Comparison of ENCODE assay signal across 24 cellular contexts in the genomic region with DNA sequence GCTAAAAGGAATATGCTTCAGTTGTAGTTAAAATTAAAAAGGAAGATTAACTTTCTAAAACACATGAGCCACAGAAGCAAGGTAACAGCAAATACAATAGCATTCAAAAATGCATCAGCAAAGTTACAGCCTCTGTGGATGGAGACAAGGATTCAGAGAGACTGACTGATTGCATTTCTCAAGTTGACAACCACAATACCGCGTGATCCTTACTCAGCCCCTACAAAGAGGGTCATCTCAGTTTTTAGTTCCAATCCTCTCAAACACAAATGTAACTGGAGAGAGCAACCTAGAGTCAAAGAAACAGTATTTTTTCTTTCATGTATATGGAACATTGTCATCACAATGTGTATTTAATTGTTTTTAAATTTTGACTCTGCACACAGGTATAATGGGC. TPM values are rescaled to one million over a fixed set of nuclear protein-coding genes. Genes with fewer than 3 reads are reported as not detected.
DNase-seq lines count a peak whose midpoint lies in the region; ATAC-seq, FAIRE-seq and TF ChIP-seq lines count a peak whose summit lies in the region.
"Had no signal": no experiment of that assay in that cellular context is flagged by ENCODE, and none has a peak within 500 bp of the region (broad histone marks: within the 10 kb centered on the region; RNA-seq: fewer than 3 reads in every experiment).

No MANE protein-coding gene starts in this region.

- no peak overlapping the region for H3K4me3 Mint-ChIP-seq in activated CD4-positive, alpha-beta T cell treated with anti-CD3 and anti-CD28 coated beads for 36 hours
- H3K4me3 Mint-ChIP-seq in activated B cell treated with CpG ODN at 0.5 μM for 24 hours = peak overlapping the region; percentile 8
- peak overlapping the region in 4 of 10 donors; percentile 13 to 45 (median 28) for H3K4me3 Mint-ChIP-seq in naive thymus-derived CD8-positive, alpha-beta T cell
- H3K4me3 Mint-ChIP-seq: activated CD4-positive, alpha-beta T cell treated with anti-CD3 and anti-CD28 coated beads, Interleukin-2, amount 10 ng/mL, durations not matched to agents 24 days and 14 days; stimulated activated naive CD8-positive, alpha-beta T cell treated with anti-CD3 and anti-CD28 coated beads, Interleukin-15, amount 100 ng/mL, for 72 hours had no signal

- intact Hi-C loops in activated CD4-positive, alpha-beta T cell treated with anti-CD3 and anti-CD28 coated beads for 36 hours (cut with DNase I, micrococcal nuclease) = no loop called here
- intact Hi-C loops in activated B cell treated with CpG ODN at 0.5 μM for 24 hours (cut with micrococcal nuclease) = loop anchor here (1.0 to 10.0 kb wide), 3 partner anchors 44 to 811 kb away; partner anchors contain the start of gene TAPT1
- intact Hi-C loops in transverse colon (cut with DNase I; ENCODE audit: low total_unique reads) = no loop called here
- intact Hi-C loops in mucosa of descending colon (cut with DNase I, micrococcal nuclease) = no loop called here

- no peaks in the 10 kb centered on the region for H3K27me3 ChIP-seq in transverse colon
- H3K27me3 ChIP-seq: adrenal gland, pancreas, upper lobe of right lung had no signal

- H3K4me1 ChIP-seq in transverse colon (peaks cover 3 to 31% (median 15%) of the 10 kb centered on the region in 4 donors), mucosa of descending colon (ENCODE audit: low read depth) (peaks cover 6% of the 10 kb centered on the region)
- H3K4me1 ChIP-seq: pancreas had no signal

- ATAC-seq in activated CD4-positive, alpha-beta T cell treated with anti-CD3 and anti-CD28 coated beads for 36 hours = peak; percentile 50
- no peak for ATAC-seq in activated B cell treated with CpG ODN at 0.5 μM for 24 hours (ENCODE audit: low read depth)
- no peak for ATAC-seq in naive thymus-derived CD8-positive, alpha-beta T cell
- ATAC-seq in mucosa of descending colon = no peak
- ATAC-seq: stimulated activated naive CD8-positive, alpha-beta T cell treated with anti-CD3 and anti-CD28 coated beads, Interleukin-15, amount 100 ng/mL, for 72 hours; upper lobe of right lung had no signal

- no peaks in the 10 kb centered on the region for H3K9me3 Mint-ChIP-seq in activated CD4-positive, alpha-beta T cell treated with anti-CD3 and anti-CD28 coated beads for 36 hours (ENCODE audit: low read depth)
- H3K9me3 Mint-ChIP-seq in activated B cell treated with CpG ODN at 0.5 μM for 24 hours = no peaks in the 10 kb centered on the region
- H3K9me3 Mint-ChIP-seq in naive thymus-derived CD8-positive, alpha-beta T cell = peaks cover 0 to 4% (median 0%) of the 10 kb centered on the region in 9 donors

- H3K36me3 Mint-ChIP-seq in activated CD4-positive, alpha-beta T cell treated with anti-CD3 and anti-CD28 coated beads for 36 hours (ENCODE audit: low read depth) = no peaks in the 10 kb centered on the region
- H3K36me3 Mint-ChIP-seq in activated B cell treated with CpG ODN at 0.5 μM for 24 hours (ENCODE audit: low read depth) = no peaks in the 10 kb centered on the region
- H3K36me3 Mint-ChIP-seq in naive thymus-derived CD8-positive, alpha-beta T cell = no peaks in the 10 kb centered on the region

- no peak for TF ChIP-seq POLR2A in transverse colon (IDR thresholded peaks at IDR 0.05)

- H3K4me1 Mint-ChIP-seq in activated CD4-positive, alpha-beta T cell treated with anti-CD3 and anti-CD28 coated beads for 36 hours = peaks cover 44% of the 10 kb centered on the region
- H3K4me1 Mint-ChIP-seq in activated B cell treated with CpG ODN at 0.5 μM for 24 hours = peaks cover 85% of the 10 kb centered on the region
- peaks cover 29 to 81% (median 55%) of the 10 kb centered on the region in 4 donors for H3K4me1 Mint-ChIP-seq in naive thymus-derived CD8-positive, alpha-beta T cell

- H3K36me3 ChIP-seq in transverse colon (no peaks in the 10 kb centered on the region), mucosa of descending colon (ENCODE audit: low read depth) (no peaks in the 10 kb centered on the region)
- H3K36me3 ChIP-seq: adrenal gland, pancreas, upper lobe of right lung had no signal

- H3K4me3 ChIP-seq in transverse colon = no peak overlapping the region
- H3K4me3 ChIP-seq in mucosa of descending colon = no peak overlapping the region
- H3K4me3 ChIP-seq: adrenal gland, lung, pancreas, upper lobe of right lung had no signal

- CTCF ChIA-PET in activated CD4-positive, alpha-beta T cell treated with anti-CD3 and anti-CD28 coated beads for 36 hours (lab: Charles Lee) = interaction anchor here (0.9 kb wide), 1 partner anchor 17 kb away, joined by 3 read pairs; no protein-coding TSS in a partner anchor
- CTCF ChIA-PET in activated B cell treated with CpG ODN at 0.5 μM for 24 hours (lab: Charles Lee) = interaction anchor here (1.1 to 1.5 kb wide), 2 partner anchors 13 to 14 kb away, joined by 3 read pairs; no protein-coding TSS in a partner anchor

- no peak for DNase-seq in activated CD4-positive, alpha-beta T cell treated with anti-CD3 and anti-CD28 coated beads for 36 hours
- DNase-seq in activated CD4-positive, alpha-beta T cell treated with anti-CD3 and anti-CD28 coated beads for 1 hour = no peak
- DNase-seq in activated B cell treated with CpG ODN at 0.5 μM for 24 hours = no peak
- DNase-seq in naive thymus-derived CD8-positive, alpha-beta T cell = no peak
- DNase-seq in transverse colon = no peak
- DNase-seq in mucosa of descending colon = no peak
- no peak for DNase-seq in iPS-NIHi7 (ENCODE audit: extremely low spot score)
- DNase-seq in GM19239 (ENCODE audit: insufficient read length, low spot score) = no peak
- DNase-seq: 8988T; activated CD4-positive, alpha-beta T cell treated with anti-CD3 and anti-CD28 coated beads, Interleukin-2, amount 10 ng/mL, durations not matched to agents 24 days and 14 days; activated effector memory CD4-positive, alpha-beta T cell treated with Interleukin-2 at 50 U/mL for 16 hours; adrenal gland; dermis blood vessel endothelial cell; islet precursor cell; NCI-H1105 treated with DMSO at 0.1 percent for 48 hours; NCI-H524 treated with DMSO at 0.1 percent for 48 hours; pancreas; right cardiac atrium; stimulated activated naive CD8-positive, alpha-beta T cell treated with anti-CD3 and anti-CD28 coated beads, Interleukin-15, amount 100 ng/mL, for 72 hours; upper lobe of right lung had no signal

- no peak for FAIRE-seq in GM19239 (lab: Jason Lieb, UNC)
- FAIRE-seq: GM18507, HTR-8/SVneo, pancreas had no signal

- WGBS in transverse colon (ENCODE audit: low coverage in 1 of 2), 2 donors = 72 to 77% methylated on average over 2 of the region's 2 CpGs

- no peak overlapping the region for H3K27ac Mint-ChIP-seq in activated CD4-positive, alpha-beta T cell treated with anti-CD3 and anti-CD28 coated beads for 36 hours
- peak overlapping the region; percentile 63 for H3K27ac Mint-ChIP-seq in activated B cell treated with CpG ODN at 0.5 μM for 24 hours
- H3K27ac Mint-ChIP-seq in naive thymus-derived CD8-positive, alpha-beta T cell = peak overlapping the region in 8 of 10 donors; percentile 13 to 91 (median 82)
- H3K27ac Mint-ChIP-seq: activated CD4-positive, alpha-beta T cell treated with anti-CD3 and anti-CD28 coated beads, Interleukin-2, amount 10 ng/mL, durations not matched to agents 24 days and 14 days; stimulated activated naive CD8-positive, alpha-beta T cell treated with anti-CD3 and anti-CD28 coated beads, Interleukin-15, amount 100 ng/mL, for 72 hours had no signal

- in situ Hi-C loops in transverse colon (cut with MboI; ENCODE audit: low pct_ligation_motif_present in 1 of 4, low pct_unique_long_range_greater_than_20kb in 1 of 4, low sequenced_read_pairs in 3 of 4) = no loop called here

- H3K9me3 ChIP-seq in transverse colon (no peaks in the 10 kb centered on the region), mucosa of descending colon (no peaks in the 10 kb centered on the region)
- H3K9me3 ChIP-seq: adrenal gland, pancreas, upper lobe of right lung had no signal

- TF ChIP-seq CTCF in activated B cell treated with CpG ODN at 0.5 μM for 24 hours (IDR thresholded peaks at IDR 0.05) (no peak), transverse colon (IDR thresholded peaks at IDR 0.05) (no peak), mucosa of descending colon (IDR thresholded peaks at IDR 0.05) (no peak)

- H3K27ac ChIP-seq in transverse colon = peak overlapping the region; percentile 41 to 72 (median 58)
- H3K27ac ChIP-seq: pancreas, upper lobe of right lung had no signal

- POLR2A ChIA-PET in activated CD4-positive, alpha-beta T cell treated with anti-CD3 and anti-CD28 coated beads for 36 hours (lab: Charles Lee) = no interaction called here
- POLR2A ChIA-PET in activated B cell treated with CpG ODN at 0.5 μM for 24 hours (lab: Charles Lee) = interaction anchor here (0.7 kb wide), 1 partner anchor 163 kb away, joined by 5 read pairs; no protein-coding TSS in a partner anchor
- POLR2A ChIA-PET in naive thymus-derived CD8-positive, alpha-beta T cell (lab: Charles Lee) = no interaction called here

- no peaks in the 10 kb centered on the region for H3K27me3 Mint-ChIP-seq in activated CD4-positive, alpha-beta T cell treated with anti-CD3 and anti-CD28 coated beads for 36 hours
- no peaks in the 10 kb centered on the region for H3K27me3 Mint-ChIP-seq in activated B cell treated with CpG ODN at 0.5 μM for 24 hours
- H3K27me3 Mint-ChIP-seq in naive thymus-derived CD8-positive, alpha-beta T cell = no peaks in the 10 kb centered on the region
- H3K27me3 Mint-ChIP-seq: activated CD4-positive, alpha-beta T cell treated with anti-CD3 and anti-CD28 coated beads, Interleukin-2, amount 10 ng/mL, durations not matched to agents 24 days and 14 days; stimulated activated naive CD8-positive, alpha-beta T cell treated with anti-CD3 and anti-CD28 coated beads, Interleukin-15, amount 100 ng/mL, for 72 hours had no signal

- no peak for TF ChIP-seq EP300 in transverse colon (IDR thresholded peaks at IDR 0.05; ENCODE audit: low read depth)

RNA-seq across cellular contexts. Expression of gene C1QTNF7, which starts 14.2 kb away (rescaled TPM):
- total RNA-seq in activated CD4-positive, alpha-beta T cell treated with anti-CD3 and anti-CD28 coated beads for 36 hours = not detected
- total RNA-seq in activated B cell treated with CpG ODN at 0.5 μM for 24 hours (not detected in 2 replicates), transverse colon (1 to 10 TPM in 3 of 4 donors, not detected in 1; 3.7 to 8.4 (median 3.7) TPM), mucosa of descending colon (10 to 100 TPM in 1 of 3 donors, 1 to 10 TPM in 2; 1.3 to 13.0 (median 1.5) TPM)
- total RNA-seq in naive thymus-derived CD8-positive, alpha-beta T cell = not detected
- under 1 TPM in 1 of 3 donors, not detected in 2; 0.07 TPM for polyA plus RNA-seq in naive thymus-derived CD8-positive, alpha-beta T cell
- total RNA-seq: activated CD4-positive, alpha-beta T cell treated with anti-CD3 and anti-CD28 coated beads, Interleukin-2, amount 10 ng/mL, durations not matched to agents 24 days and 14 days; bronchial epithelial cell; dermis blood vessel endothelial cell had no signal

RNA-seq across cellular contexts. Expression of gene CC2D2A, which starts 56.1 kb away (rescaled TPM):
- total RNA-seq in activated CD4-positive, alpha-beta T cell treated with anti-CD3 and anti-CD28 coated beads for 36 hours = not detected
- total RNA-seq in activated B cell treated with CpG ODN at 0.5 μM for 24 hours (not detected in 2 replicates), transverse colon (10 to 100 TPM in 2 of 4 donors, 1 to 10 TPM in 2; 5.6 to 36.7 (median 9.6) TPM), mucosa of descending colon (10 to 100 TPM in 1 of 3 donors, 1 to 10 TPM in 2; 6.3 to 39.1 (median 7.6) TPM)
- total RNA-seq in naive thymus-derived CD8-positive, alpha-beta T cell = not detected
- not detected for polyA plus RNA-seq in naive thymus-derived CD8-positive, alpha-beta T cell
- total RNA-seq: activated CD4-positive, alpha-beta T cell treated with anti-CD3 and anti-CD28 coated beads, Interleukin-2, amount 10 ng/mL, durations not matched to agents 24 days and 14 days had no signal
